Comparison of ENCODE assay signal across 8 cellular contexts in genomic region chr5:179618923-179619554, GRCh38. TPM values are rescaled to one million over a fixed set of nuclear protein-coding genes. Genes with fewer than 3 reads are reported as not detected.
DNase-seq lines count a peak whose midpoint lies in the region; ATAC-seq and TF ChIP-seq lines count a peak whose summit lies in the region.

No MANE protein-coding gene starts in this region.

- H3K36me3 Mint-ChIP-seq in CD14-positive monocyte (peaks cover 71 to 78% of the 10 kb centered on the region in 2 donors), natural killer cell (peaks cover 71% of the 10 kb centered on the region)

- no peaks in the 10 kb centered on the region for H3K27me3 Mint-ChIP-seq in CD14-positive monocyte (ENCODE audit: low read depth in 3 of 3)
- H3K27me3 Mint-ChIP-seq in natural killer cell (ENCODE audit: low read depth in 2 of 2) = no peaks in the 10 kb centered on the region

- H3K79me2 ChIP-seq in Karpas-422 (ENCODE audit: low read length) = peaks cover 70% of the 10 kb centered on the region

- peak overlapping the region in 1 of 2 donors; percentile 41 for H3K4me3 Mint-ChIP-seq in CD14-positive monocyte
- peak overlapping the region; percentile 97 for H3K4me3 Mint-ChIP-seq in natural killer cell

- H3K4me1 ChIP-seq in Karpas-422 (ENCODE audit: low read length) = peaks cover 38% of the 10 kb centered on the region

- H3K27ac ChIP-seq in Karpas-422 (ENCODE audit: low read length) (no peak overlapping the region), dorsolateral prefrontal cortex (peak overlapping the region in 3 of 59 donors; percentile 6 to 17 (median 8))

- DNase-seq in CD14-positive monocyte (ENCODE audit: low spot score) = no peak
- DNase-seq in Karpas-422 = no peak
- peak in 1 of 10 donors; percentile 6 for DNase-seq in dorsolateral prefrontal cortex
- DNase-seq in natural killer cell = no peak
- DNase-seq in D341Med (ENCODE audit: low spot score) = no peak
- no peak for DNase-seq in NCI-H774 (lab: John Stamatoyannopoulos, UW)
- DNase-seq in NCI-H526 treated with DMSO at 0.1 percent for 48 hours (lab: John Stamatoyannopoulos, UW) = no peak

- no peaks in the 10 kb centered on the region for H3K9me2 ChIP-seq in Karpas-422 (replicated peaks; ENCODE audit: insufficient read depth, low read length)

- H3K27me3 ChIP-seq in Karpas-422 (ENCODE audit: low read length) (no peaks in the 10 kb centered on the region), dorsolateral prefrontal cortex (no peaks in the 10 kb centered on the region)

- H3K36me3 ChIP-seq in Karpas-422 (ENCODE audit: insufficient read depth, low read length) = peaks cover 90% of the 10 kb centered on the region

- no peaks in the 10 kb centered on the region for H3K9me3 ChIP-seq in Karpas-422 (ENCODE audit: low read length)

- H3K9ac ChIP-seq in Karpas-422 (ENCODE audit: low read length) = no peak overlapping the region

- ATAC-seq in natural killer cell = no peak
- ATAC-seq in GM18519 (IDR thresholded peaks at IDR 0.05; ENCODE audit: low FRiP score, unreplicated experiment) = no peak

- peak overlapping the region; percentile 88 for H3K4me2 ChIP-seq in Karpas-422 (ENCODE audit: low read depth, low read length, poor library complexity, severe bottlenecking)

- peaks cover 82% of the 10 kb centered on the region for H4K20me1 ChIP-seq in Karpas-422 (ENCODE audit: insufficient read depth, low read depth, low read length)

- intact Hi-C loops in CD14-positive monocyte (cut with micrococcal nuclease) = no loop called here
- intact Hi-C loops in dorsolateral prefrontal cortex (cut with DNase I) = no loop called here
- intact Hi-C loops in natural killer cell (cut with micrococcal nuclease) = no loop called here

- no peaks in the 10 kb centered on the region for H3K9me3 Mint-ChIP-seq in CD14-positive monocyte
- H3K9me3 Mint-ChIP-seq in natural killer cell = no peaks in the 10 kb centered on the region

- H3K4me1 Mint-ChIP-seq in CD14-positive monocyte (peaks cover 31% of the 10 kb centered on the region), natural killer cell (peaks cover 86 to 89% of the 10 kb centered on the region in 2 donors)

- H3K4me3 ChIP-seq in Karpas-422 (ENCODE audit: low read length) (no peak overlapping the region), dorsolateral prefrontal cortex (peak overlapping the region in 54 of 59 donors; percentile 0 to 100 (median 99))

- H2AFZ ChIP-seq in Karpas-422 (ENCODE audit: low read length) = no peak overlapping the region

- H3K27ac Mint-ChIP-seq in CD14-positive monocyte = peak overlapping the region in 4 of 7 donors; percentile 26 to 83 (median 48)
- peak overlapping the region; percentile 89 to 98 for H3K27ac Mint-ChIP-seq in natural killer cell

- no peak for TF ChIP-seq CTCF in CD14-positive monocyte (IDR thresholded peaks at IDR 0.05)
- no peak for TF ChIP-seq CTCF in dorsolateral prefrontal cortex (IDR thresholded peaks at IDR 0.05 in 54 of 56, conservative IDR thresholded peaks at IDR 0.05 in 2 of 56; ENCODE audit: low read depth in 1 of 56, partially characterized antibody in 56 of 56)
- no peak for TF ChIP-seq CTCF in natural killer cell (IDR thresholded peaks at IDR 0.05)

RNA-seq across cellular contexts. Expression of gene HNRNPH1, which starts 4.4 kb away (rescaled TPM):
- 10 to 100 TPM; 47.4 to 51.9 TPM for polyA plus RNA-seq in CD14-positive monocyte
- 484 and 580 TPM in 2 replicates for total RNA-seq in Karpas-422 (2014; rRNA removed; shearing (Covaris generic); ENCODE audit: low replicate concordance)
- total RNA-seq in dorsolateral prefrontal cortex (100 to 1,000 TPM; 242 to 469 (median 329) TPM), natural killer cell (1,000 to 10,000 TPM; 1,749 to 2,212 (median 1,853) TPM)
